Comparison of ENCODE assay signal across 12 cellular contexts in the genomic region with DNA sequence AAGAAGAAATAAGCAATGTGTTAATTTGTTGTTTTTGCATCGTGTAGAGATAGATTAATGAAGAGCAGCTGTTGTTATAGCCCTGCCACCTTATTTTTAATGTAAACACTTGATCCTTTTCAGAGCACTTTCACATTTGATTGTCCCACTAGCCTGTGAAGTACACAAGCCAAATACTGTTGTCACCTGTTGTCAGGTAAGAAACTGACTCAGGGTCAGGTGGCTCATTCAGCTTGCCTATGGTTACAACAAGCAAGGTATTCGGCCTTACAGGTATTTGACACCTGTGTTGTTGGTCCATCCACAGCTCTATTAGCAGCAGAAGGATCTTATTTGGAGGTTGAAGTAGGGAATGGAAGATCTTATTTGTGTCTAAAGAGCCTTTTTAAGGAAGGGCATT.
DNase-seq lines count a peak whose midpoint lies in the region; ATAC-seq, FAIRE-seq and TF ChIP-seq lines count a peak whose summit lies in the region.
"Had no signal": no experiment of that assay in that cellular context is flagged by ENCODE, and none has a peak within 500 bp of the region (broad histone marks: within the 10 kb centered on the region; RNA-seq: fewer than 3 reads in every experiment).

No MANE protein-coding gene starts in this region.

- H3K9me1 ChIP-seq in keratinocyte (ENCODE audit: control insufficient read depth, extremely low read depth, insufficient read depth, low read length), result no peaks in the 10 kb centered on the region

- peak overlapping the region; percentile 91 for H3K27ac ChIP-seq in keratinocyte (ENCODE audit: control insufficient read depth, insufficient read depth, low read length)
- H3K27ac ChIP-seq: HL-60 had no signal

- ATAC-seq in GM18873 (IDR thresholded peaks at IDR 0.05; ENCODE audit: low FRiP score, unreplicated experiment) (peak; percentile 20), HG02759 (IDR thresholded peaks at IDR 0.05; ENCODE audit: unreplicated experiment) (peak; percentile 29)
- ATAC-seq: activated CD4-positive, alpha-beta T cell treated with anti-CD3 and anti-CD28 coated beads for 36 hours; natural killer cell treated with Interleukin-12 subunit alpha and Interleukin-12 subunit beta and Interleukin-15 and Interleukin-18, amount 100 ng/mL, for 72 hours had no signal

- no peaks in the 10 kb centered on the region for H3K9me3 ChIP-seq in keratinocyte (ENCODE audit: control insufficient read depth, low read depth, low read length)

- FAIRE-seq in keratinocyte (lab: Jason Lieb, UNC), result no peak
- no peak for FAIRE-seq in RCC 7860 (lab: Jason Lieb, UNC)

- H3K4me2 ChIP-seq in keratinocyte (ENCODE audit: control insufficient read depth, extremely low read depth, insufficient read depth, low read depth, low read length), result no peak overlapping the region

- peaks cover 69% of the 10 kb centered on the region for H3K4me1 ChIP-seq in keratinocyte (ENCODE audit: control insufficient read depth, extremely low read depth, insufficient read depth, low read length)

- H3K79me2 ChIP-seq in keratinocyte (ENCODE audit: control insufficient read depth, insufficient read depth, low read length), result no peaks in the 10 kb centered on the region

- no peak overlapping the region for H3K4me3 ChIP-seq in keratinocyte (ENCODE audit: control insufficient read depth in 2 of 3, extremely low read depth in 1 of 3, insufficient read depth in 2 of 3, low read depth in 1 of 3, low read length in 3 of 3)

- H3K9ac ChIP-seq in keratinocyte (ENCODE audit: control insufficient read depth, extremely low read depth, insufficient read depth, low read length), result no peak overlapping the region

- H2AFZ ChIP-seq in keratinocyte (ENCODE audit: control insufficient read depth, low read length), result no peak overlapping the region

- DNase-seq in NCI-H1105 treated with DMSO at 0.1 percent for 48 hours (lab: John Stamatoyannopoulos, UW) (peak; percentile 85), keratinocyte (ENCODE audit: low read depth, low spot score) (no peak), NCI-H2171 (lab: John Stamatoyannopoulos, UW) (no peak), A172 (ENCODE audit: low spot score) (no peak), RCC 7860 (ENCODE audit: low spot score) (no peak)
- no peak for DNase-seq in stimulated activated CD8-positive, alpha-beta memory T cell treated with anti-CD3 and anti-CD28 coated beads, Interleukin-4, amount 100 ng/mL, for 48 hours
- DNase-seq: activated CD4-positive, alpha-beta T cell treated with anti-CD3 and anti-CD28 coated beads for 36 hours; NCI-H187 had no signal

- peaks cover 0 to 17% of the 10 kb centered on the region in 2 experiments for H3K36me3 ChIP-seq in keratinocyte (ENCODE audit: control insufficient read depth in 2 of 2, extremely low read depth in 1 of 2, insufficient read depth in 2 of 2, low read length in 2 of 2)

- no peaks in the 10 kb centered on the region for H4K20me1 ChIP-seq in keratinocyte (ENCODE audit: control insufficient read depth, extremely low read depth, insufficient read depth, low read length)

- no peak for TF ChIP-seq CTCF in keratinocyte (optimal IDR thresholded peaks at IDR 0.05 in 1 of 3, IDR thresholded peaks at IDR 0.05 in 1 of 3, conservative IDR thresholded peaks at IDR 0.05 in 1 of 3; ENCODE audit: extremely low read depth in 1 of 3, insufficient read depth in 2 of 3, low read length in 3 of 3)

- dilution Hi-C loops in keratinocyte (cut with MboI; ENCODE audit: extremely low pct_ligation_motif_present, low sequenced_read_pairs), result no loop called here

- H3K27me3 ChIP-seq in keratinocyte (ENCODE audit: control insufficient read depth, extremely low read depth, insufficient read depth, low read length), result no peaks in the 10 kb centered on the region
